ENCODE assay signal across 8 cellular contexts in the genomic region with DNA sequence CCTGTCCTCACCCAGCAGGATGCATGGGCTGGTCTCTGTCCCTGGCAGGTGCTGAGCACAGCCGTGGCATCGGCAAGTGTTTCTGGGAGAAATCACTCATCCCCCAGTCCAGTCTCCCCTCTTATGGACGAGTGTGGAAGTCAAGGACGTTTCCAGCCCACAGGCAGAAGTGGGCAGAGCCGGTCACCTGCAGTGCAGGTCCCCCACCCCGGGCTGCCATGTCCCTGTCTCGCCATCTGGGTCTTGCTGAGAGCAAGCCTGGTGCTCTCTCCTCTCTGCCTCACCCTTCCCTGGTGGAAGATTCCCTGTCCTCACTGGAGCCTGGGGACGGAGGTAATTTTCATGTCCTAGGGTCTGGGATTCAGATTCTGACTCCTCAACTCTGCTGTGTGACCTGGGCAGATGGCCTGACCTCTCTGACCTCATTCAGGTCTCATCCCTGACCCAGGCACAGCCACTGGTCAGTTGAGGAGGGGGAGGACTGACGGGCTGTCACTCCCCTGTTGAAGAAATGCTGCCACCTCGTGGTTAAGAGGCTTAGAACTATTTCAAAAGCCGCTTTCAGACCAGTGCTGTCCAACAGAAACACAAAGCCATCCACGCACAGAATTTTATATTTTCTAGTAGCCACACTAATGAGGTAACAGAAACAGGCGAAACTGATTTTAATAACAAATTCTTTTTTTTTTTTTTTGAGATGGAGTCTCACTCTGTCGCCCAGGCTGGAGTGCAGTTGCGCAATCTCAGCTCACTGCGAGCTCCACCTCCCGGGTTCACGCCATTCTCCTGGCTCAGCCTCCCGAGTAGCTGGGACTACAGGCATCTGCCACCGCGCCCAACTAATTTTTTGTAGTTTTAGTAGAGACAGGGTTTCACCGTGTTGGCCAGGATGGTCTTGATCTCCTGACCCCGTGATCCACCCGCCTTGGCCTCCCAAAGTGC.
DNase-seq lines count a peak whose midpoint lies in the region; ATAC-seq and TF ChIP-seq lines count a peak whose summit lies in the region.

No MANE protein-coding gene starts in this region.

- ATAC-seq in GM21528 (IDR thresholded peaks at IDR 0.05; ENCODE audit: low FRiP score, unreplicated experiment): no peak
- ATAC-seq in HG02970 (IDR thresholded peaks at IDR 0.05; ENCODE audit: low FRiP score, unreplicated experiment): no peak

- in situ Hi-C loops in GM13977 (cut with MboI; ENCODE audit: low pct_unique_long_range_greater_than_20kb, low sequenced_read_pairs, unreplicated experiment): loop anchor here (25.0 kb wide), 1 partner anchor 132 kb away; no protein-coding TSS in a partner anchor
- in situ Hi-C loops in astrocyte of the spinal cord (cut with HindIII; ENCODE audit: low sequenced_read_pairs): no loop called here

- TF ChIP-seq CTCF in GM13977 (IDR thresholded peaks at IDR 0.05; ENCODE audit: extremely low read depth, insufficient read depth, missing control alignments): peak; percentile 58
- peak; percentile 71 for TF ChIP-seq CTCF in astrocyte of the spinal cord (IDR thresholded peaks at IDR 0.05; ENCODE audit: low read depth, low read length)

- DNase-seq in CMK (ENCODE audit: low read depth) (peak; percentile 57), GM13977 (ENCODE audit: low spot score) (peak; percentile 91), NCI-H2227 (lab: John Stamatoyannopoulos, UW; ENCODE audit: unreplicated experiment) (peak; percentile 68), astrocyte of the spinal cord (ENCODE audit: low read depth, low spot score) (peak; percentile 70)
- DNase-seq in stimulated activated CD8-positive, alpha-beta memory T cell treated with anti-CD3 and anti-CD28 coated beads, Interleukin-4, amount 100 ng/mL, for 48 hours: peak; percentile 40

- H3K4me3 ChIP-seq in astrocyte of the spinal cord (ENCODE audit: low read depth, low read length) (peak overlapping the region; percentile 50), iPS-11a (ENCODE audit: low read depth, low read length) (peak overlapping the region; percentile 33)

Comparison
In these comparisons a context has a peak if more than half of its experiments do, and no peak if none do; other contexts are left out.
1. DNase-seq: peak in every context shown above with its lines; median percentile 91 in GM13977; 70 in astrocyte of the spinal cord; 68 in NCI-H2227; 57 in CMK; 40 in stimulated activated CD8-positive, alpha-beta memory T cell treated with anti-CD3 and anti-CD28 coated beads, Interleukin-4, amount 100 ng/mL, for 48 hours.